ENCODE assay signal across 23 cellular contexts in the genomic region with DNA sequence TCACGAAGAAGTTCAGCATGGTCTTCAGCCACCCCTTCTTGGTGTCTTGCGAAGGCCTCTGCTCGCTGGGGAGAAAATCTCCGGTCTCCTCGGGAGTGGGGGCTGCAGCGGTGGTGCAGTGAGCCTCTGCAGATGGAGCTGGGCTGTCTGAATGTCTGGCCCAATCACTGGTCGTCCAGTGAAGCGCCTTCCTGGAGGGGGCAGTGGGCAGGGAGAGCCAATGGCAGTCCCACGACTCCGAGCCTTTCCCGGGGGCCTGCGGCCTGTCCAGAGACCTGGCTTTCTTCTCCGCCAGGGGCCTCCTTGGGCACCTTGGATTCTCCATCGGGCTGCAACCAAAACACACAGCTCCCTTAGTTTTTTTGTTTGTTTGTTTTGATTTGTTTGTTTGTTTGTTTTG. TPM values are rescaled to one million over a fixed set of nuclear protein-coding genes. Genes with fewer than 3 reads are reported as not detected.
DNase-seq lines count a peak whose midpoint lies in the region; ATAC-seq and TF ChIP-seq lines count a peak whose summit lies in the region.
"Had no signal": no experiment of that assay in that cellular context is flagged by ENCODE, and none has a peak within 500 bp of the region (broad histone marks: within the 10 kb centered on the region; RNA-seq: fewer than 3 reads in every experiment).

No MANE protein-coding gene starts in this region.

- no peaks in the 10 kb centered on the region for H3K9me3 ChIP-seq in BLaER1 treated with 17β-estradiol and CSF1 and Interleukin-3, amounts not matched to agents 10 nM and 100 nM (replicated peaks in 1 of 11)
- H3K9me3 ChIP-seq in iPS-20b (ENCODE audit: insufficient read depth, low read depth, low read length) (no peaks in the 10 kb centered on the region), neural progenitor cell (ENCODE audit: low read depth) (no peaks in the 10 kb centered on the region)
- H3K9me3 ChIP-seq: A549, BE2C, Caco-2 had no signal

- H3K36me3 ChIP-seq in BLaER1 treated with 17β-estradiol and CSF1 and Interleukin-3, amounts not matched to agents 10 nM and 100 nM = no peaks in the 10 kb centered on the region
- no peaks in the 10 kb centered on the region for H3K36me3 ChIP-seq in iPS-20b (ENCODE audit: insufficient read depth, low read depth, low read length)
- no peaks in the 10 kb centered on the region for H3K36me3 ChIP-seq in neural progenitor cell
- H3K36me3 ChIP-seq: BE2C had no signal

- H3K27me3 Mint-ChIP-seq in neural progenitor cell (ENCODE audit: insufficient read depth, low read depth) = peaks cover 17% of the 10 kb centered on the region

- H4K20me1 ChIP-seq in BLaER1 treated with 17β-estradiol and CSF1 and Interleukin-3, amounts not matched to agents 10 nM and 100 nM = 0 out of 22 replicates have a peak, but pooled peaks cover 0 to 4% (median 0%) of the 10 kb centered on the region in 11 experiments
- no peaks in the 10 kb centered on the region for H4K20me1 ChIP-seq in neural progenitor cell (ENCODE audit: low read depth)

- H3K4me3 ChIP-seq in BLaER1 treated with 17β-estradiol and CSF1 and Interleukin-3, amounts not matched to agents 10 nM and 100 nM = no peak overlapping the region
- H3K4me3 ChIP-seq in iPS-20b (ENCODE audit: low read length) (no peak overlapping the region), neural progenitor cell (no peak overlapping the region)
- H3K4me3 ChIP-seq: A549, GM12878 had no signal

- peak overlapping the region; percentile 58 for H2AFZ ChIP-seq in neural progenitor cell (replicated peaks)

- ATAC-seq in GM21381 (IDR thresholded peaks at IDR 0.05; ENCODE audit: unreplicated experiment) (no peak), GM21529 (IDR thresholded peaks at IDR 0.05; ENCODE audit: unreplicated experiment) (no peak)
- ATAC-seq: A549; CD8-positive, alpha-beta T cell; GM12878 had no signal

- peak overlapping the region; percentile 15 to 86 (median 78); a peak in 20 of 22 replicates for H3K4me2 ChIP-seq in BLaER1 treated with 17β-estradiol and CSF1 and Interleukin-3, amounts not matched to agents 10 nM and 100 nM
- peak overlapping the region; percentile 18 for H3K4me2 ChIP-seq in neural progenitor cell
- H3K4me2 ChIP-seq: A549 had no signal

- H3K27ac ChIP-seq in BLaER1 treated with 17β-estradiol and CSF1 and Interleukin-3, amounts not matched to agents 10 nM and 100 nM = peak overlapping the region in 1 of 11 experiments; percentile 32; a peak in 2 of 22 replicates
- H3K27ac ChIP-seq in iPS-20b (ENCODE audit: low read length) (no peak overlapping the region), neural progenitor cell (no peak overlapping the region)
- H3K27ac ChIP-seq: A549, C4-2B had no signal

- H3K4me1 ChIP-seq in BLaER1 treated with 17β-estradiol and CSF1 and Interleukin-3, amounts not matched to agents 10 nM and 100 nM = peaks cover 33 to 100% (median 90%) of the 10 kb centered on the region in 10 experiments
- H3K4me1 ChIP-seq in iPS-20b (ENCODE audit: insufficient read depth, low read length) = peaks cover 15% of the 10 kb centered on the region; the same call in 1 of the 2 replicates
- peaks cover 22% of the 10 kb centered on the region for H3K4me1 ChIP-seq in neural progenitor cell
- H3K4me1 ChIP-seq: A549 had no signal

- H3K27me3 ChIP-seq in BLaER1 treated with 17β-estradiol and CSF1 and Interleukin-3, amounts not matched to agents 10 nM and 100 nM = no peaks in the 10 kb centered on the region
- H3K27me3 ChIP-seq in iPS-20b (ENCODE audit: insufficient read depth, low read length) = peaks cover 18% of the 10 kb centered on the region; the same call in 1 of the 2 replicates
- H3K27me3 ChIP-seq in neural progenitor cell = no peaks in the 10 kb centered on the region
- H3K27me3 ChIP-seq: BE2C had no signal

- H3K4me3 Mint-ChIP-seq in neural progenitor cell = no peak overlapping the region
- H3K4me3 Mint-ChIP-seq: CD4-positive, CD25-positive, alpha-beta regulatory T cell; CD8-positive, alpha-beta T cell; H9 had no signal

- H3F3A ChIP-seq in neural progenitor cell (ENCODE audit: low read depth) = no peaks in the 10 kb centered on the region

- DNase-seq in SK-N-DZ (ENCODE audit: low spot score) (peak; percentile 69), neural progenitor cell (ENCODE audit: low spot score) (no peak), SIG-M5 (lab: John Stamatoyannopoulos, UW) (no peak)
- DNase-seq in stimulated activated CD4-positive, alpha-beta T cell treated with anti-CD3 and anti-CD28 coated beads, Interleukin-1b, Interleukin-23, amount 100 ng/mL, for 48 hours = no peak
- DNase-seq: 8988T; ACHN; AML-193; Caco-2; CD4-positive, CD25-positive, alpha-beta regulatory T cell; CD8-positive, alpha-beta T cell; DMS153; DND-41; GDM1; GOT3 had no signal

- H3K9ac ChIP-seq in BLaER1 treated with 17β-estradiol and CSF1 and Interleukin-3, amounts not matched to agents 10 nM and 100 nM = peak overlapping the region in 3 of 11 experiments; percentile 9 to 33 (median 13); a peak in 1 of 22 replicates
- 0 out of 2 replicates have a peak overlapping the region, but pooled peaks have one; percentile 29 for H3K9ac ChIP-seq in iPS-20b (ENCODE audit: low read depth, low read length)
- H3K9ac ChIP-seq in neural progenitor cell = no peak overlapping the region

- TF ChIP-seq CTCF in neural progenitor cell (IDR thresholded peaks at IDR 0.05) = no peak

- no peaks in the 10 kb centered on the region for H3K79me2 ChIP-seq in neural progenitor cell (ENCODE audit: low read depth)

- peaks cover 80% of the 10 kb centered on the region for H3K4me1 Mint-ChIP-seq in neural progenitor cell

- no peak overlapping the region for H3K27ac Mint-ChIP-seq in neural progenitor cell
- H3K27ac Mint-ChIP-seq: CD4-positive, CD25-positive, alpha-beta regulatory T cell; CD8-positive, alpha-beta T cell; H9 had no signal

- no peaks in the 10 kb centered on the region for H3K9me3 Mint-ChIP-seq in neural progenitor cell
- H3K9me3 Mint-ChIP-seq: CD4-positive, CD25-positive, alpha-beta regulatory T cell; CD8-positive, alpha-beta T cell; H9 had no signal

- no peaks in the 10 kb centered on the region for H3K36me3 Mint-ChIP-seq in neural progenitor cell
- H3K36me3 Mint-ChIP-seq: CD4-positive, CD25-positive, alpha-beta regulatory T cell; CD8-positive, alpha-beta T cell had no signal

RNA-seq across cellular contexts. Expression of gene BNIP5, which starts 6.3 kb away (rescaled TPM):
- polyA plus RNA-seq in SK-N-DZ (2014; cell fraction: cytosol; rRNA removed) = 0.84 and 0.87 TPM in 2 replicates
- polyA plus RNA-seq in SK-N-DZ (2014; cell fraction: nucleus; rRNA removed) = 0.09 and 0.62 TPM in 2 replicates
- total RNA-seq in neural progenitor cell (ENCODE audit: low replicate concordance) = not detected in 2 replicates
- total RNA-seq: CD4-positive, CD25-positive, alpha-beta regulatory T cell; CD8-positive, alpha-beta T cell; H9 had no signal
- polyA plus RNA-seq: A549; CD4-positive, CD25-positive, alpha-beta regulatory T cell had no signal

RNA-seq across cellular contexts. Expression of gene ETV7, which starts 57.1 kb away (rescaled TPM):
- not detected in 2 replicates for polyA plus RNA-seq in SK-N-DZ (2014; cell fraction: cytosol; rRNA removed)
- polyA plus RNA-seq in SK-N-DZ (2014; cell fraction: nucleus; rRNA removed) = 0.83 TPM in 1 of 2 replicates, not detected in the other
- 0.09 and 0.11 TPM in 2 replicates for total RNA-seq in neural progenitor cell (ENCODE audit: low replicate concordance)
